12 cellular contexts compared by ENCODE assay signal in genomic region chr6:149323925-149324324, GRCh38. TPM values are rescaled to one million over a fixed set of nuclear protein-coding genes. Genes with fewer than 3 reads are reported as not detected.
DNase-seq lines count a peak whose midpoint lies in the region; ATAC-seq and TF ChIP-seq lines count a peak whose summit lies in the region.
"Had no signal": no experiment of that assay in that cellular context is flagged by ENCODE, and none has a peak within 500 bp of the region (broad histone marks: within the 10 kb centered on the region; RNA-seq: fewer than 3 reads in every experiment).

No MANE protein-coding gene starts in this region.

- peak overlapping the region; percentile 92 for H3K27ac Mint-ChIP-seq in activated CD4-positive, alpha-beta T cell treated with anti-CD3 and anti-CD28 coated beads for 36 hours
- peak overlapping the region; percentile 75 for H3K27ac Mint-ChIP-seq in activated T-helper 2 cell treated with anti-CD3 and anti-CD28 coated beads, Interferon-gamma antibody, Interleukin-2, Interleukin-4, amounts not matched to agents 10 μg/mL and 5 μg/mL and 100 μg/mL, durations not matched to agents 14 hours and 24 hours and 36 hours
- H3K27ac Mint-ChIP-seq in naive thymus-derived CD8-positive, alpha-beta T cell, result peak overlapping the region in 8 of 10 donors; percentile 22 to 95 (median 56)

- no peak overlapping the region for H3K4me3 ChIP-seq in HEK293 (ENCODE audit: low read depth, low read length)
- H3K4me3 ChIP-seq: upper lobe of left lung had no signal

- peak overlapping the region; percentile 58 for H3K4me3 Mint-ChIP-seq in activated CD4-positive, alpha-beta T cell treated with anti-CD3 and anti-CD28 coated beads for 36 hours
- H3K4me3 Mint-ChIP-seq in activated T-helper 2 cell treated with anti-CD3 and anti-CD28 coated beads, Interferon-gamma antibody, Interleukin-2, Interleukin-4, amounts not matched to agents 10 μg/mL and 5 μg/mL and 100 μg/mL, durations not matched to agents 14 hours and 24 hours and 36 hours (ENCODE audit: low read depth), result peak overlapping the region; percentile 63
- peak overlapping the region in 8 of 10 donors; percentile 7 to 66 (median 40) for H3K4me3 Mint-ChIP-seq in naive thymus-derived CD8-positive, alpha-beta T cell

- POLR2A ChIA-PET in activated CD4-positive, alpha-beta T cell treated with anti-CD3 and anti-CD28 coated beads for 36 hours (lab: Charles Lee), result no interaction called here
- POLR2A ChIA-PET in HEK293 (lab: Yijun Ruan, JAX), result no interaction called here
- POLR2A ChIA-PET in naive thymus-derived CD8-positive, alpha-beta T cell (lab: Charles Lee), result no interaction called here

- no peaks in the 10 kb centered on the region for H3K27me3 Mint-ChIP-seq in activated CD4-positive, alpha-beta T cell treated with anti-CD3 and anti-CD28 coated beads for 36 hours
- no peaks in the 10 kb centered on the region for H3K27me3 Mint-ChIP-seq in activated T-helper 2 cell treated with anti-CD3 and anti-CD28 coated beads, Interferon-gamma antibody, Interleukin-2, Interleukin-4, amounts not matched to agents 10 μg/mL and 5 μg/mL and 100 μg/mL, durations not matched to agents 14 hours and 24 hours and 36 hours (ENCODE audit: low read depth)
- H3K27me3 Mint-ChIP-seq in naive thymus-derived CD8-positive, alpha-beta T cell, result no peaks in the 10 kb centered on the region

- H3K36me3 ChIP-seq in HEK293 (ENCODE audit: control insufficient read depth in 2 of 2, insufficient read depth in 1 of 2, low read length in 2 of 2), result no peaks in the 10 kb centered on the region
- H3K36me3 ChIP-seq: upper lobe of left lung had no signal

- H3K4me1 ChIP-seq in HEK293 (ENCODE audit: control insufficient read depth, insufficient read depth, low read length), result peaks cover 23% of the 10 kb centered on the region

- no peaks in the 10 kb centered on the region for H3K9me3 Mint-ChIP-seq in activated CD4-positive, alpha-beta T cell treated with anti-CD3 and anti-CD28 coated beads for 36 hours (ENCODE audit: low read depth)
- H3K9me3 Mint-ChIP-seq in activated T-helper 2 cell treated with anti-CD3 and anti-CD28 coated beads, Interferon-gamma antibody, Interleukin-2, Interleukin-4, amounts not matched to agents 10 μg/mL and 5 μg/mL and 100 μg/mL, durations not matched to agents 14 hours and 24 hours and 36 hours, result no peaks in the 10 kb centered on the region
- H3K9me3 Mint-ChIP-seq in naive thymus-derived CD8-positive, alpha-beta T cell, result no peaks in the 10 kb centered on the region

- H3K9me3 ChIP-seq in HEK293 (ENCODE audit: control insufficient read depth, insufficient read depth, low read depth, low read length), result no peaks in the 10 kb centered on the region
- H3K9me3 ChIP-seq: upper lobe of left lung had no signal

- peaks cover 44% of the 10 kb centered on the region for H3K36me3 Mint-ChIP-seq in activated CD4-positive, alpha-beta T cell treated with anti-CD3 and anti-CD28 coated beads for 36 hours (ENCODE audit: low read depth)
- H3K36me3 Mint-ChIP-seq in activated T-helper 2 cell treated with anti-CD3 and anti-CD28 coated beads, Interferon-gamma antibody, Interleukin-2, Interleukin-4, amounts not matched to agents 10 μg/mL and 5 μg/mL and 100 μg/mL, durations not matched to agents 14 hours and 24 hours and 36 hours (ENCODE audit: low read depth), result peaks cover 71% of the 10 kb centered on the region
- H3K36me3 Mint-ChIP-seq in naive thymus-derived CD8-positive, alpha-beta T cell, result no peaks in the 10 kb centered on the region

- no peak for DNase-seq in activated CD4-positive, alpha-beta T cell treated with anti-CD3 and anti-CD28 coated beads for 36 hours
- DNase-seq in activated CD4-positive, alpha-beta T cell treated with anti-CD3 and anti-CD28 coated beads, Interleukin-2, amount 50 U/mL, for 48 hours, result no peak
- no peak for DNase-seq in activated T-helper 2 cell treated with anti-CD3 and anti-CD28 coated beads, Interferon-gamma antibody, Interleukin-2, Interleukin-4, amounts not matched to agents 10 μg/mL and 5 μg/mL and 100 μg/mL, durations not matched to agents 14 hours and 24 hours and 36 hours (ENCODE audit: low spot score)
- no peak for DNase-seq in naive thymus-derived CD8-positive, alpha-beta T cell
- DNase-seq in NCI-H146 (lab: John Stamatoyannopoulos, UW), result no peak
- no peak for DNase-seq in stimulated activated CD8-positive, alpha-beta memory T cell treated with anti-CD3 and anti-CD28 coated beads, Interleukin-4, amount 100 ng/mL, for 48 hours
- DNase-seq: caudate nucleus, NCI-H1105 treated with DMSO at 0.1 percent for 48 hours, NCI-H345, upper lobe of left lung had no signal

- TF ChIP-seq CTCF in HEK293 (tag by site-specific recombination; IDR thresholded peaks at IDR 0.05), result no peak

- no peak overlapping the region for H3K27ac ChIP-seq in HEK293 (ENCODE audit: extremely low read depth, low read depth, low read length)
- H3K27ac ChIP-seq: upper lobe of left lung had no signal

- no peak for ATAC-seq in activated CD4-positive, alpha-beta T cell treated with anti-CD3 and anti-CD28 coated beads for 36 hours
- no peak for ATAC-seq in naive thymus-derived CD8-positive, alpha-beta T cell
- ATAC-seq in GM18502 (IDR thresholded peaks at IDR 0.05; ENCODE audit: poor library complexity, unreplicated experiment), result no peak

- peaks cover 79% of the 10 kb centered on the region for H3K4me1 Mint-ChIP-seq in activated CD4-positive, alpha-beta T cell treated with anti-CD3 and anti-CD28 coated beads for 36 hours
- peaks cover 64% of the 10 kb centered on the region for H3K4me1 Mint-ChIP-seq in activated T-helper 2 cell treated with anti-CD3 and anti-CD28 coated beads, Interferon-gamma antibody, Interleukin-2, Interleukin-4, amounts not matched to agents 10 μg/mL and 5 μg/mL and 100 μg/mL, durations not matched to agents 14 hours and 24 hours and 36 hours (ENCODE audit: low read depth)
- H3K4me1 Mint-ChIP-seq in naive thymus-derived CD8-positive, alpha-beta T cell, result peaks cover 17 to 92% (median 72%) of the 10 kb centered on the region in 4 donors

- CTCF ChIA-PET in activated CD4-positive, alpha-beta T cell treated with anti-CD3 and anti-CD28 coated beads for 36 hours (lab: Charles Lee), result interaction anchor here (1.0 to 5.2 kb wide), 7 partner anchors 10 to 161 kb away, joined by 3 to 49 read pairs (median 5); partner anchors contain the start of gene ZC3H12D
- CTCF ChIA-PET in HEK293 (lab: Yijun Ruan, JAX), result interaction anchor here (1.5 kb wide), 1 partner anchor 108 kb away, joined by 14 read pairs; no protein-coding TSS in a partner anchor

- intact Hi-C loops in activated CD4-positive, alpha-beta T cell treated with anti-CD3 and anti-CD28 coated beads for 36 hours (cut with DNase I, micrococcal nuclease), result loop anchor here in 1 of 2 experiments (1.0 kb wide), 1 partner anchor 7 kb away; no protein-coding TSS in a partner anchor
- intact Hi-C loops in activated T-helper 2 cell treated with anti-CD3 and anti-CD28 coated beads, Interferon-gamma antibody, Interleukin-2, Interleukin-4, amounts not matched to agents 10 μg/mL and 5 μg/mL and 100 μg/mL, durations not matched to agents 14 hours and 24 hours and 36 hours (cut with micrococcal nuclease), result no loop called here

TF ChIP-seq in HEK293, 187 proteins besides CTCF, POLR2A, EP300 and RAD21 (continues in another document):
- TF ChIP-seq PRDM6 (tag by site-specific recombination; IDR thresholded peaks at IDR 0.05), result peak; percentile 81

RNA-seq across cellular contexts. Expression of gene TAB2, which starts 6.4 kb away (rescaled TPM):
- total RNA-seq in activated CD4-positive, alpha-beta T cell treated with anti-CD3 and anti-CD28 coated beads for 36 hours, result 10 to 100 TPM; 65.8 to 94.1 TPM
- 106 and 110 TPM in 2 replicates for total RNA-seq in activated T-helper 2 cell treated with anti-CD3 and anti-CD28 coated beads, Interferon-gamma antibody, Interleukin-2, Interleukin-4, amounts not matched to agents 10 μg/mL and 5 μg/mL and 100 μg/mL, durations not matched to agents 14 hours and 24 hours and 36 hours
- total RNA-seq in naive thymus-derived CD8-positive, alpha-beta T cell, result 100 to 1,000 TPM; 114 to 117 TPM
- 10 to 100 TPM in 2 of 3 donors, 1 to 10 TPM in 1; 9.5 to 14.1 (median 12.9) TPM for polyA plus RNA-seq in naive thymus-derived CD8-positive, alpha-beta T cell
